In genomic region chr4:70704333-70705145, GRCh38 we compare ENCODE assay signal across 8 cellular contexts.
DNase-seq lines count a peak whose midpoint lies in the region; ATAC-seq lines count a peak whose summit lies in the region.

No MANE protein-coding gene starts in this region.

- peak overlapping the region; percentile 78 for H3K27ac ChIP-seq in cingulate gyrus (ENCODE audit: low read depth, low read length)

- DNase-seq in AG08396 (ENCODE audit: low spot score), result peak; percentile 82
- peak; percentile 28 for DNase-seq in NCI-H2196 treated with DMSO at 0.1 percent for 48 hours (lab: John Stamatoyannopoulos, UW; ENCODE audit: unreplicated experiment)
- peak; percentile 37 for DNase-seq in activated CD4-positive, alpha-beta T cell treated with anti-CD3 and anti-CD28 coated beads for 1 hour
- DNase-seq in kidney tubule cell (ENCODE audit: low spot score), result peak; percentile 83
- DNase-seq in stimulated activated CD4-positive, alpha-beta T cell treated with anti-CD3 and anti-CD28 coated beads, Interleukin-2, amount 100 ng/mL, for 24 hours, result peak; percentile 56 to 61

- ATAC-seq in GM18861 (IDR thresholded peaks at IDR 0.05; ENCODE audit: unreplicated experiment) (peak; percentile 43), HG03064 (IDR thresholded peaks at IDR 0.05; ENCODE audit: low read depth, unreplicated experiment) (peak; percentile 75)

Comparison
In these comparisons a context has a peak if more than half of its experiments do, and no peak if none do; other contexts are left out.
1. Peak in every context shown above with its lines: DNase-seq, ATAC-seq and H3K27ac ChIP-seq.
2. DNase-seq: peak in every context shown above with its lines; median percentile 83 in kidney tubule cell; 82 in AG08396; 58 in stimulated activated CD4-positive, alpha-beta T cell treated with anti-CD3 and anti-CD28 coated beads, Interleukin-2, amount 100 ng/mL, for 24 hours; 37 in activated CD4-positive, alpha-beta T cell treated with anti-CD3 and anti-CD28 coated beads for 1 hour; 28 in NCI-H2196 treated with DMSO at 0.1 percent for 48 hours.